ENCODE assay signal across 8 cellular contexts in the genomic region with DNA sequence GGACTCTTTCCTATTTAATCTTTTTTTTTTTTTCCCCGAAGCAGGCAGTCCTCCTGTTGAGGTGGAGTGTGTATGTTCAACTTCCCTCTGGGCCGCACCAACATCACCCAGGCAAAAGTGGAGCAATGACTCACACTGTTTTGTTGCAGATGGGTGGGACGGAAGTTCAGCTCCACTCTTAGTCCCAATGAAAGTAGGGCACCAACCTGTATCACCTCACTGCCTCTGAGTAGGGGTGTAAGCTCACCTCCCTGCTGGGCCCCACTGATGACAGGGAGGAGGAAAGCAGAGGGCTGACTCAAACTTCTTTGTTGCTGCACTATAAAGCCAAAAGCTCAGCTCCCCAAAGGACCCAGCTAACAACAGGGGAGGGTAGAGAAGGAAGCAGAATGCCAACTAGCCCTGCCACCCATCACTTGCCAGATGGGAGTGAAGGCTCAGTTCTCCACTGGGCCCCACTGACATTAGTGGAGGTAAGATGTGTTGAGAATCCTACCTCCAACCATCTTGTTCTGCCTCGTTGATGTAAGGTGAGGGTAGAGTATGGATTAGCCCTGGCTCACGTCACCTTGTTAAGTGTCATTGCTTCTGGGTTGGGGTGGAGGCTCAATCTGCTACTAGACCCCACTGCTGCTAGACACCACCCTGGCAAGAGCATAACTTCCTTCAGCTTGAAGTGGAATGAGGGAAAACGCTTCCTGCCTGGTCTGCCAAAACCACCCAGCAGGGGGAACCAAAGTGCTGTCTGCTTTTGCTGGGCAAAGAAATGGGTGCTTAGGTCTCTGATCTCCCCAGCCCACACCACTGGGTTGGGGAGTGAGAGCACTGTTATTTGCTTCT. TPM values are rescaled to one million over a fixed set of nuclear protein-coding genes. Genes with fewer than 3 reads are reported as not detected.
DNase-seq lines count a peak whose midpoint lies in the region; ATAC-seq and TF ChIP-seq lines count a peak whose summit lies in the region.

No MANE protein-coding gene starts in this region.

- no peak overlapping the region for H3K4me3 Mint-ChIP-seq in activated naive CD4-positive, alpha-beta T cell treated with anti-CD3 and anti-CD28 coated beads for 36 hours

- H3K27me3 Mint-ChIP-seq in activated naive CD4-positive, alpha-beta T cell treated with anti-CD3 and anti-CD28 coated beads for 36 hours (ENCODE audit: low read depth), result no peaks in the 10 kb centered on the region

- ATAC-seq in HG02642 (IDR thresholded peaks at IDR 0.05; ENCODE audit: poor library complexity, unreplicated experiment) (peak; percentile 56), left ventricle myocardium superior (peak; percentile 61), HG02973 (IDR thresholded peaks at IDR 0.05; ENCODE audit: unreplicated experiment) (no peak)

- peak; percentile 58 for TF ChIP-seq CTCF in GM12874 (IDR thresholded peaks at IDR 0.05; ENCODE audit: insufficient read depth, low read depth, low read length)

- DNase-seq in SK-N-DZ (ENCODE audit: low spot score) (peak; percentile 12), left ventricle myocardium superior (peak; percentile 47), cerebellum (ENCODE audit: low spot score) (no peak)
- DNase-seq in activated naive CD4-positive, alpha-beta T cell treated with anti-CD3 and anti-CD28 coated beads for 36 hours, result peak; percentile 75
- DNase-seq in stimulated activated CD4-positive, alpha-beta T cell treated with anti-CD3 and anti-CD28 coated beads, Interleukin-15, amount 100 ng/mL, for 24 hours, result peak; percentile 72

- H3K9me3 Mint-ChIP-seq in activated naive CD4-positive, alpha-beta T cell treated with anti-CD3 and anti-CD28 coated beads for 36 hours, result no peaks in the 10 kb centered on the region

- H3K27ac Mint-ChIP-seq in activated naive CD4-positive, alpha-beta T cell treated with anti-CD3 and anti-CD28 coated beads for 36 hours, result peak overlapping the region; percentile 46

- intact Hi-C loops in activated naive CD4-positive, alpha-beta T cell treated with anti-CD3 and anti-CD28 coated beads for 36 hours (cut with micrococcal nuclease), result loop anchor here (1.0 to 5.0 kb wide), 4 partner anchors 13 to 270 kb away; no protein-coding TSS in a partner anchor
- intact Hi-C loops in left ventricle myocardium superior (cut with micrococcal nuclease), result loop anchor here (5.0 kb wide), 1 partner anchor 190 kb away; no protein-coding TSS in a partner anchor

- H3K4me1 Mint-ChIP-seq in activated naive CD4-positive, alpha-beta T cell treated with anti-CD3 and anti-CD28 coated beads for 36 hours (ENCODE audit: low read depth), result peaks cover 39% of the 10 kb centered on the region

- CTCF ChIA-PET in activated naive CD4-positive, alpha-beta T cell treated with anti-CD3 and anti-CD28 coated beads for 36 hours (lab: Charles Lee), result interaction anchor here (0.6 to 2.6 kb wide), 10 partner anchors 9 to 194 kb away, joined by 3 to 8 read pairs (median 4); no protein-coding TSS in a partner anchor

- peaks cover 2% of the 10 kb centered on the region for H3K36me3 Mint-ChIP-seq in activated naive CD4-positive, alpha-beta T cell treated with anti-CD3 and anti-CD28 coated beads for 36 hours (ENCODE audit: low read depth)

RNA-seq across cellular contexts. Expression of gene RPS6KA3, which starts 14.1 kb away (rescaled TPM):
- 16.8 and 21.7 TPM in 2 replicates for polyA plus RNA-seq in SK-N-DZ (2014; cell fraction: cytosol; rRNA removed)
- polyA plus RNA-seq in SK-N-DZ (2014; cell fraction: nucleus; rRNA removed), result 9.3 and 14.0 TPM in 2 replicates
- 10 to 100 TPM; 27.7 to 27.9 TPM for total RNA-seq in activated naive CD4-positive, alpha-beta T cell treated with anti-CD3 and anti-CD28 coated beads for 36 hours
- total RNA-seq in left ventricle myocardium superior (35.6 TPM), cerebellum (35.1 TPM)
